Comparison of ENCODE assay signal across 22 cellular contexts in the genomic region with DNA sequence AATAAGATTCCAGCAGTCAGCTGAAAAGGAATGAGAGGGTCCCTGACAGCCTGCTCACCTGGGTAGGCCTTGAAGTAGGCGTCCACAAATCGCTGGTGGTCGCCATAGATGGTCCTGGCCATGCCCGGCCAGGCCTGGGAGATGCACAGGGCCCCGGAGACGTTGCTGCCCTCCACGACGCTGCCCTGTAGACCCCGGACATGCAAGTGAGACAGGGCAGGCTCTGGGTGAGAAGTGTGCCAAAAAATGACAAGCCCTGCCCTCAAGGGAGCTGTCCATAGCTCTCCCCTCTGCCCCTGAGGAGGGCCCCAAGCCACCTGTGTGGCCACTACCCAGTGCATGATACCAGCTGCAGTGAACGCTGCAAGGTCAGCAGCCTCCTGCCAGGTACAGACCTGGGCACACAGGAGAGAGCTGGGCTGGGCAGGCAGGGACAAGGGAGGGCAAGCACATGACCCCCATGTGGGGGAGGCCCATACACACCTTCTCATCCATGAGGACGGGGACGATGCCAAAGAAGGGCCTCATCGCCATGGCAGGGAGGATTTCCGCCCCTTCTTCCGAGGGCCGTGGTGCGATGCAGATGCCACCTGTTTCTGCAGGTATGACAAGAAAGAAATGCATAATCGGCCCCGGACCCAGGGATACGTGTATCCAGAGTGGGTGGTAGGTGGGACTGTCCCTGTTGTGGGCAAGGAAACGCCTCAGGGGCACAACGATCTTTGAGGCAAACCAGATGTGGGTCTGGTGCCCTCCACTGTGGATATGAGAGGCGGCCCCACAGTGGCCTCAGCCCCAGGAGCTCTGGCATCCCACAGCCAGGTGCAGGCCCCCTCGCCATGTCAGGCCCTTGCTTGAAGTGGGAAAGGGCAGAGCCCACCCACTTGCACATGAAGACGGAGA. TPM values are rescaled to one million over a fixed set of nuclear protein-coding genes. Genes with fewer than 3 reads are reported as not detected.
DNase-seq lines count a peak whose midpoint lies in the region; ATAC-seq and TF ChIP-seq lines count a peak whose summit lies in the region.
"Had no signal": no experiment of that assay in that cellular context is flagged by ENCODE, and none has a peak within 500 bp of the region (broad histone marks: within the 10 kb centered on the region; RNA-seq: fewer than 3 reads in every experiment).

No MANE protein-coding gene starts in this region.

- H3K4me1 ChIP-seq in BLaER1, result peaks cover 45% of the 10 kb centered on the region
- H3K4me1 ChIP-seq in BLaER1 treated with 17β-estradiol and CSF1 and Interleukin-3, amounts not matched to agents 10 nM and 100 nM, result peaks cover 9 to 42% (median 34%) of the 10 kb centered on the region in 10 experiments; a peak in 18 of 20 replicates
- peaks cover 0 to 14% (median 0%) of the 10 kb centered on the region in 3 donors for H3K4me1 ChIP-seq in gastroesophageal sphincter

- no peak for TF ChIP-seq CTCF in gastroesophageal sphincter (IDR thresholded peaks at IDR 0.05)

- H3K4me3 ChIP-seq in BLaER1 (no peak overlapping the region), gastroesophageal sphincter (no peak overlapping the region)
- peak overlapping the region in 1 of 10 experiments; percentile 4; a peak in 1 of 20 replicates for H3K4me3 ChIP-seq in BLaER1 treated with 17β-estradiol and CSF1 and Interleukin-3, amounts not matched to agents 10 nM and 100 nM
- H3K4me3 ChIP-seq: GM23248, MG63, PC-9 had no signal

- DNase-seq in islet precursor cell, result peak; percentile 38
- DNase-seq in sciatic nerve (ENCODE audit: low spot score), result peak; percentile 45
- DNase-seq in RPMI8226, result no peak
- DNase-seq in iPS-NIHi7 (ENCODE audit: extremely low spot score), result no peak
- DNase-seq: CD4-positive, alpha-beta memory T cell; DMS79 treated with DMSO at 0.1 percent for 48 hours; GM23248; HCEC 1CT; IMR-90; Karpas-422; MG63; NCI-H1092 treated with DMSO at 0.1 percent for 48 hours; NCI-H2081 treated with DMSO at 0.1 percent for 48 hours; NCI-H510A; NCI-H774; PC-9; SHP77 had no signal

- ATAC-seq in sciatic nerve (no peak), gastroesophageal sphincter (no peak), GM19467 (IDR thresholded peaks at IDR 0.05; ENCODE audit: unreplicated experiment) (no peak)

- no peaks in the 10 kb centered on the region for H3K27me3 ChIP-seq in BLaER1
- no peaks in the 10 kb centered on the region for H3K27me3 ChIP-seq in BLaER1 treated with 17β-estradiol and CSF1 and Interleukin-3, amounts not matched to agents 10 nM and 100 nM
- H3K27me3 ChIP-seq in gastroesophageal sphincter, result no peaks in the 10 kb centered on the region
- H3K27me3 ChIP-seq: MG63 had no signal

- intact Hi-C loops in sciatic nerve (cut with DNase I), result no loop called here

- H3K9me3 ChIP-seq in BLaER1 (no peaks in the 10 kb centered on the region), gastroesophageal sphincter (no peaks in the 10 kb centered on the region)
- no peaks in the 10 kb centered on the region for H3K9me3 ChIP-seq in BLaER1 treated with 17β-estradiol and CSF1 and Interleukin-3, amounts not matched to agents 10 nM and 100 nM (replicated peaks in 1 of 11)
- H3K9me3 ChIP-seq: MG63 had no signal

- H3K36me3 ChIP-seq in BLaER1 (peaks cover 78% of the 10 kb centered on the region), gastroesophageal sphincter (peaks cover 0 to 94% of the 10 kb centered on the region in 2 donors)
- peaks cover 56 to 80% (median 62%) of the 10 kb centered on the region in 11 experiments for H3K36me3 ChIP-seq in BLaER1 treated with 17β-estradiol and CSF1 and Interleukin-3, amounts not matched to agents 10 nM and 100 nM
- H3K36me3 ChIP-seq: MG63 had no signal

- TF ChIP-seq POLR2A in gastroesophageal sphincter (IDR thresholded peaks at IDR 0.05), result no peak

- 70 to 87% methylated on average over 2 to 14 of the region's 25 CpGs for WGBS in gastroesophageal sphincter (ENCODE audit: low coverage in 1 of 2), 2 donors

- H3K9ac ChIP-seq in BLaER1, result no peak overlapping the region
- H3K9ac ChIP-seq in BLaER1 treated with 17β-estradiol and CSF1 and Interleukin-3, amounts not matched to agents 10 nM and 100 nM, result no peak overlapping the region
- H3K9ac ChIP-seq: GM23248 had no signal

- TF ChIP-seq EP300 in gastroesophageal sphincter (IDR thresholded peaks at IDR 0.05), result no peak

- H3K27ac ChIP-seq in BLaER1, result no peak overlapping the region
- no peak overlapping the region for H3K27ac ChIP-seq in BLaER1 treated with 17β-estradiol and CSF1 and Interleukin-3, amounts not matched to agents 10 nM and 100 nM
- H3K27ac ChIP-seq in gastroesophageal sphincter, result no peak overlapping the region
- H3K27ac ChIP-seq: GM23248, PC-9 had no signal

- H3K4me2 ChIP-seq in BLaER1, result peak overlapping the region; percentile 73
- peak overlapping the region in 6 of 11 experiments; percentile 70 to 88 (median 82); a peak in 10 of 22 replicates for H3K4me2 ChIP-seq in BLaER1 treated with 17β-estradiol and CSF1 and Interleukin-3, amounts not matched to agents 10 nM and 100 nM
- H3K4me2 ChIP-seq: PC-9 had no signal

- H4K20me1 ChIP-seq in BLaER1, result peaks cover 54% of the 10 kb centered on the region
- H4K20me1 ChIP-seq in BLaER1 treated with 17β-estradiol and CSF1 and Interleukin-3, amounts not matched to agents 10 nM and 100 nM, result peaks cover 0 to 54% (median 32%) of the 10 kb centered on the region in 11 experiments; a peak in 16 of 22 replicates

RNA-seq across cellular contexts. Expression of gene APMAP, which starts 21.2 kb away (rescaled TPM):
- total RNA-seq in sciatic nerve (47.3 TPM), gastroesophageal sphincter (10 to 100 TPM; 24.3 to 46.8 (median 35.9) TPM)

RNA-seq across cellular contexts. Expression of gene ACSS1, which starts 44.2 kb away (rescaled TPM):
- total RNA-seq in sciatic nerve (27.4 TPM), gastroesophageal sphincter (100 to 1,000 TPM in 1 of 4 donors, 10 to 100 TPM in 3; 44.7 to 105 (median 61.6) TPM)
- total RNA-seq: G401 had no signal

Comparison
In these comparisons a context has a peak if more than half of its experiments do, and no peak if none do; other contexts are left out.
1. DNase-seq: peak in islet precursor cell (single experiment) and sciatic nerve (single experiment); none in RPMI8226 (single experiment) and iPS-NIHi7 (single experiment).